ENCODE assay signal across 1 cellular context in the genomic region with DNA sequence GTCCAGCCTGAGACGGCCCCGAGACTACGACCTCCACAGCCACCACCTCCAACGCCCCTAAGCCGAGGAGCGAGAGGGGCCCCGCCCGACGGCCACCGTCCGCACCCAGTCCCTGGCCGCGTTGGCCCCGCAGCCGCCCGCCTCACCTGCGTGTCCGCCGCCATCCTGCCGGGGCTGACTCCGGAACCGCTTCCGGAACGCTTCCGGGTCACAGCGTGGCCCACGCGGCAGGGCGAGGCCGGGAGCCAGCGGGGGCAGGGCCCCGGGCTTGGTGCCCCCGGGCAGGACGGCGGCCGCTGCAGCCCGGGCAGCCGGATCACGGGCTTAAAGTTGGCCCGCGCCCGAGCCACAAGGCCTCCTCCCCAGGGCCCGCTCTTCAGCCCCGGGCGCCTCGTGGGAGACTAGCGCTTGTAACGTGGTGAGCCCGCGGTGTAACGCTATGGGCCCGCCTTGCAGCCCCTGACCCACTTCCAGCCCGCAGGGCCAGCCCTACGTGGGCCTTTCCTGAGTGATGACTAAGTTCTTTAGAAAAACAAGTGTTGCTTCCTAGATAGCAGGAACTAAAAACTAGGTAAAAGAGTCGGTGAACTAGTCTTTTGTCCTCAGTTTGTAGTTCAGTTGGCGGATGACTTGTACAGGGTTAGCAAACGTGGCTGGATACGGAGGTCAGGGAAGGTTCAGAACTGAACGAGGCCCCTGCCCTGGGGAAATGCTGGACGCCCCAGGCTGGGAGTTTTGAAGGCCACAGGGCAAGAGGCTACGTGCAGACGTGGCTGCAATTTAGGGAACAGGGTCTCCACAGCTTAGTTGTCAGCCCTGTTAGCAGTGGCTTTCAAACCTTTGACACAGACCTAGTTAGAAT.
TF ChIP-seq lines count a peak whose summit lies in the region.

TSS of gene GCN1 (minus strand) at position 182 of the 862 bp plus-strand sequence. CDS start at position 164, 18 bp downstream.

TF ChIP-seq in A549, 52 proteins besides CTCF, POLR2A, EP300 and RAD21 (continued from another document):
- peak; percentile 50; the same call in 1 of the 2 replicates for TF ChIP-seq HMGXB4 (CRISPR knock-in tag; IDR thresholded peaks at IDR 0.05; ENCODE audit: borderline replicate concordance)
- TF ChIP-seq ESRRA (IDR thresholded peaks at IDR 0.05; ENCODE audit: borderline replicate concordance, low read length) = no peak
- TF ChIP-seq JUN (IDR thresholded peaks at IDR 0.05) = peak; percentile 82 to 96; a peak in 4 of 5 replicates
- TF ChIP-seq PHF8 (IDR thresholded peaks at IDR 0.05; ENCODE audit: borderline replicate concordance, low read depth) = peak; percentile 91
- TF ChIP-seq CHD4 (IDR thresholded peaks at IDR 0.05; ENCODE audit: borderline replicate concordance) = no peak
- no peak for TF ChIP-seq ZSCAN20 (CRISPR knock-in tag; IDR thresholded peaks at IDR 0.05)
- TF ChIP-seq NFE2L2 (conservative IDR thresholded peaks at IDR 0.05; ENCODE audit: low read length) = no peak
- TF ChIP-seq JUNB (IDR thresholded peaks at IDR 0.05) = no peak
- peak; percentile 88; the same call in 1 of the 2 replicates for TF ChIP-seq EHF (CRISPR knock-in tag; IDR thresholded peaks at IDR 0.05)
- TF ChIP-seq NPAS2 (CRISPR knock-in tag; IDR thresholded peaks at IDR 0.05; ENCODE audit: borderline replicate concordance) = no peak
- no peak for TF ChIP-seq FOSL2 (IDR thresholded peaks at IDR 0.05)
- TF ChIP-seq FOSL2 (CRISPR knock-in tag; IDR thresholded peaks at IDR 0.05) = peak; percentile 62
- peak; percentile 28; the same call in 1 of the 2 replicates for TF ChIP-seq HOXA7 (CRISPR knock-in tag; IDR thresholded peaks at IDR 0.05)
- no peak for TF ChIP-seq CBX2 (IDR thresholded peaks at IDR 0.05; ENCODE audit: borderline replicate concordance, low read depth)
- peak; percentile 93 for TF ChIP-seq HOXB5 (CRISPR knock-in tag; IDR thresholded peaks at IDR 0.05)
- TF ChIP-seq, protein P1, sequence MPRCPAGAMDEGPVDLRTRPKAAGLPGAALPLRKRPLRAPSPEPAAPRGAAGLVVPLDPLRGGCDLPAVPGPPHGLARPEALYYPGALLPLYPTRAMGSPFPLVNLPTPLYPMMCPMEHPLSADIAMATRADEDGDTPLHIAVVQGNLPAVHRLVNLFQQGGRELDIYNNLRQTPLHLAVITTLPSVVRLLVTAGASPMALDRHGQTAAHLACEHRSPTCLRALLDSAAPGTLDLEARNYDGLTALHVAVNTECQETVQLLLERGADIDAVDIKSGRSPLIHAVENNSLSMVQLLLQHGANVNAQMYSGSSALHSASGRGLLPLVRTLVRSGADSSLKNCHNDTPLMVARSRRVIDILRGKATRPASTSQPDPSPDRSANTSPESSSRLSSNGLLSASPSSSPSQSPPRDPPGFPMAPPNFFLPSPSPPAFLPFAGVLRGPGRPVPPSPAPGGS (IDR thresholded peaks at IDR 0.05) = peak; percentile 89
- TF ChIP-seq MYC (IDR thresholded peaks at IDR 0.05; ENCODE audit: borderline replicate concordance, low read length) = peak; percentile 99
